11 cellular contexts compared by ENCODE assay signal in the genomic region with DNA sequence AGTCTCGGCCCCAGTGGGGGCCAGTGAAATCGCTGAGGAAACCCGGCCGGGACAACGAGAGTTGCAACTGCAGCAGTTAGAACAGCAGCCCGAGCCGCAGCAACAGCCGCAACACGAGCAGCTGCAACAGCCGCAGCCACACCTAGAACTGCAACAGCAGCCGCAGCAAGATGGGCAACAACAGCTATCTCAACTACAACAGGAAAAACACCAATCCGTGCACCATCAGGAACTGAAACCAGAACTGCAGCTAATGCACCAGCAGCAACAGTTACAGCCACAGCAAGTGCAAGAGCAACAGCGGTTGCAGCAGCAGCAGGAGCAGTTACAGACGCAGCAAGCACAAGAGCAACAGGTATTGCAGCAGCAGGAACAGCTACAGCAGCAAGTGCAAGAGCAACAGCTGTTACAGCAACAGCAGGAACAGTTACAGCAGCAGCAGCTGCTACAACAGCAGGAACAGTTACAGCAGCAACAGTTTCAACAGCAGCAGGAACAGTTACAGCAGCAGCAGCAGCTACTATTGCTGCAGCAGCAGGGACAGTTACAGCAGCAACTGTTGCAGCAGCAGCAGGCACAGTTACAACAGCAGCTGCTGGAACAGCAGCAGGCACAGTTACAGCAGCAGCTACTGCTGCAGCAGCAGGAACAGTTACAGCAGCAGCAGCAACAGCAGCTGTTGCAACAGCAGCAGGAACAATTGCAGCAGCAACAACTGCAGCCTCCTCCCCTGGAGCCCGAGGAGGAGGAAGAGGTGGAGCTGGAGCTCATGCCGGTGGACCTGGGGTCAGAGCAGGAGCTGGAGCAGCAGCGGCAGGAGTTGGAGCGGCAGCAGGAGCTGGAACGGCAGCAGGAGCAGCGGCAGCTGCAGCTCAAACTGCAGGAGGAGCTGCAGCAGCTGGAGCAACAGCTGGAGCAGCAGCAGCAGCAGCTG. TPM values are rescaled to one million over a fixed set of nuclear protein-coding genes. Genes with fewer than 3 reads are reported as not detected.
DNase-seq lines count a peak whose midpoint lies in the region; ATAC-seq lines count a peak whose summit lies in the region.
"Had no signal": no experiment of that assay in that cellular context is flagged by ENCODE, and none has a peak within 500 bp of the region (broad histone marks: within the 10 kb centered on the region; RNA-seq: fewer than 3 reads in every experiment).

No MANE protein-coding gene starts in this region.

- CTCF ChIA-PET in activated naive CD4-positive, alpha-beta T cell treated with anti-CD3 and anti-CD28 coated beads, Interleukin-2, amount 10 ng/mL, durations not matched to agents 7 days and 5 days (lab: Charles Lee), result interaction anchor here (0.6 to 1.1 kb wide), 2 partner anchors 47 to 178 kb away, joined by 3 read pairs; no protein-coding TSS in a partner anchor

- peaks cover 30% of the 10 kb centered on the region for H3K27me3 Mint-ChIP-seq in activated naive CD4-positive, alpha-beta T cell treated with anti-CD3 and anti-CD28 coated beads, Interleukin-2, amount 10 ng/mL, durations not matched to agents 7 days and 5 days
- no peaks in the 10 kb centered on the region for H3K27me3 Mint-ChIP-seq in effector memory CD8-positive, alpha-beta T cell
- no peaks in the 10 kb centered on the region for H3K27me3 Mint-ChIP-seq in stimulated activated naive B cell treated with anti-CD40 and anti-IgM and Interleukin-4, amounts not matched to agents 10 μg/mL and 1 μg/mL and 100 μg/mL, for 72 hours

- peak; percentile 47 for ATAC-seq in effector memory CD8-positive, alpha-beta T cell (replicated peaks)
- peak; percentile 57 to 59 for ATAC-seq in stimulated activated naive B cell treated with anti-CD40 and anti-IgM and Interleukin-4, amounts not matched to agents 10 μg/mL and 1 μg/mL and 100 μg/mL, for 72 hours (replicated peaks)
- no peak for ATAC-seq in GM18868 (IDR thresholded peaks at IDR 0.05; ENCODE audit: unreplicated experiment)
- ATAC-seq: gastroesophageal sphincter had no signal

- H3K4me1 Mint-ChIP-seq in activated naive CD4-positive, alpha-beta T cell treated with anti-CD3 and anti-CD28 coated beads, Interleukin-2, amount 10 ng/mL, durations not matched to agents 7 days and 5 days, result peaks cover 60% of the 10 kb centered on the region
- peaks cover 36 to 63% of the 10 kb centered on the region in 2 donors for H3K4me1 Mint-ChIP-seq in effector memory CD8-positive, alpha-beta T cell (ENCODE audit: low read depth in 2 of 2)
- peaks cover 28 to 47% of the 10 kb centered on the region in 2 donors for H3K4me1 Mint-ChIP-seq in stimulated activated naive B cell treated with anti-CD40 and anti-IgM and Interleukin-4, amounts not matched to agents 10 μg/mL and 1 μg/mL and 100 μg/mL, for 72 hours

- peak overlapping the region; percentile 64 for H3K27ac Mint-ChIP-seq in activated naive CD4-positive, alpha-beta T cell treated with anti-CD3 and anti-CD28 coated beads, Interleukin-2, amount 10 ng/mL, durations not matched to agents 7 days and 5 days
- peak overlapping the region; percentile 70 to 87 for H3K27ac Mint-ChIP-seq in effector memory CD8-positive, alpha-beta T cell
- H3K27ac Mint-ChIP-seq in stimulated activated naive B cell treated with anti-CD40 and anti-IgM and Interleukin-4, amounts not matched to agents 10 μg/mL and 1 μg/mL and 100 μg/mL, for 72 hours, result peak overlapping the region; percentile 25

- H3K4me3 Mint-ChIP-seq in activated naive CD4-positive, alpha-beta T cell treated with anti-CD3 and anti-CD28 coated beads, Interleukin-2, amount 10 ng/mL, durations not matched to agents 7 days and 5 days, result no peak overlapping the region
- peak overlapping the region; percentile 73 to 81 for H3K4me3 Mint-ChIP-seq in effector memory CD8-positive, alpha-beta T cell
- no peak overlapping the region for H3K4me3 Mint-ChIP-seq in stimulated activated naive B cell treated with anti-CD40 and anti-IgM and Interleukin-4, amounts not matched to agents 10 μg/mL and 1 μg/mL and 100 μg/mL, for 72 hours

- peaks cover 6% of the 10 kb centered on the region for H3K36me3 Mint-ChIP-seq in activated naive CD4-positive, alpha-beta T cell treated with anti-CD3 and anti-CD28 coated beads, Interleukin-2, amount 10 ng/mL, durations not matched to agents 7 days and 5 days
- H3K36me3 Mint-ChIP-seq in effector memory CD8-positive, alpha-beta T cell (ENCODE audit: insufficient read depth), result peaks cover 26% of the 10 kb centered on the region
- H3K36me3 Mint-ChIP-seq in stimulated activated naive B cell treated with anti-CD40 and anti-IgM and Interleukin-4, amounts not matched to agents 10 μg/mL and 1 μg/mL and 100 μg/mL, for 72 hours, result peaks cover 7 to 17% of the 10 kb centered on the region in 2 donors

- no peak for DNase-seq in activated naive CD4-positive, alpha-beta T cell treated with anti-CD3 and anti-CD28 coated beads, Interleukin-2, amount 10 ng/mL, durations not matched to agents 7 days and 5 days
- DNase-seq in activated naive CD4-positive, alpha-beta T cell (lab: John Stamatoyannopoulos, UW), result no peak
- DNase-seq in NCI-H1694 treated with DMSO at 0.1 percent for 48 hours (lab: John Stamatoyannopoulos, UW), result peak; percentile 4
- DNase-seq in effector memory CD8-positive, alpha-beta T cell, result no peak
- DNase-seq in stimulated activated naive B cell treated with anti-CD40 and anti-IgM and Interleukin-4, amounts not matched to agents 10 μg/mL and 1 μg/mL and 100 μg/mL, for 72 hours, result no peak
- no peak for DNase-seq in occipital lobe (lab: John Stamatoyannopoulos, UW)
- DNase-seq in GM03348 (ENCODE audit: low spot score), result no peak
- DNase-seq: mesendoderm, spleen had no signal

- no peaks in the 10 kb centered on the region for H3K9me3 Mint-ChIP-seq in activated naive CD4-positive, alpha-beta T cell treated with anti-CD3 and anti-CD28 coated beads, Interleukin-2, amount 10 ng/mL, durations not matched to agents 7 days and 5 days
- no peaks in the 10 kb centered on the region for H3K9me3 Mint-ChIP-seq in effector memory CD8-positive, alpha-beta T cell
- no peaks in the 10 kb centered on the region for H3K9me3 Mint-ChIP-seq in stimulated activated naive B cell treated with anti-CD40 and anti-IgM and Interleukin-4, amounts not matched to agents 10 μg/mL and 1 μg/mL and 100 μg/mL, for 72 hours

RNA-seq across cellular contexts. Expression of a gene that starts 6.1 kb away (rescaled TPM):
- 23.6 TPM for total RNA-seq in occipital lobe

RNA-seq across cellular contexts. Expression of a gene that starts 15.7 kb away (rescaled TPM):
- total RNA-seq in occipital lobe, result 18.2 TPM

RNA-seq across cellular contexts. Expression of a gene that starts 31.6 kb away (rescaled TPM):
- 18.2 TPM for total RNA-seq in occipital lobe

RNA-seq across cellular contexts. Expression of a gene that starts 44.2 kb away (rescaled TPM):
- 54.4 TPM for total RNA-seq in occipital lobe

Comparison
In these comparisons a context has a peak if more than half of its experiments do, and no peak if none do; other contexts are left out.
1. H3K27ac Mint-ChIP-seq: peak in every context shown above with its lines; median percentile 78 in effector memory CD8-positive, alpha-beta T cell; 64 in activated naive CD4-positive, alpha-beta T cell treated with anti-CD3 and anti-CD28 coated beads, Interleukin-2, amount 10 ng/mL, durations not matched to agents 7 days and 5 days; 25 in stimulated activated naive B cell treated with anti-CD40 and anti-IgM and Interleukin-4, amounts not matched to agents 10 μg/mL and 1 μg/mL and 100 μg/mL, for 72 hours.
2. H3K4me3 Mint-ChIP-seq: peak in effector memory CD8-positive, alpha-beta T cell (2 of 2); none in activated naive CD4-positive, alpha-beta T cell treated with anti-CD3 and anti-CD28 coated beads, Interleukin-2, amount 10 ng/mL, durations not matched to agents 7 days and 5 days (single experiment) and stimulated activated naive B cell treated with anti-CD40 and anti-IgM and Interleukin-4, amounts not matched to agents 10 μg/mL and 1 μg/mL and 100 μg/mL, for 72 hours (0 of 2).